26 cellular contexts compared by ENCODE assay signal in the genomic region with DNA sequence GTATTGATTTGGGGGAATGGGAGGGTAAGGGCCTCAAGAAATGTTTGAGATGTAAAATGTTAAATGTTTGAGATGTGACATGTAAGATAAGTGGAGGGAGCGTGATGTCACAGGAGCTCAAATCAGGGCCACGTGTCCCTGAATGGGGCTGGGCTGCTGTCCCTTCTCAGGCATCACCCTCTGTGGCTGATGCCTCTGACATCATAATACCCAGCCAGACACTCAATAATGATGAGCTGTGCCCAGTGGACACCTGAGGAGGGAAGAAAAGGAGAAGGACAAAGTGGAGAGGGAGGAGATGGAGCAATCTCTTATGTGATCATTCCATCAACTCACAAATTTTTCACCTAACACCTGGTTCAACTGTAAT.
A peak's percentile ranks its signal among the peaks of the same experiment; 100 is the strongest.
DNase-seq lines count a peak whose midpoint lies in the region; ATAC-seq and TF ChIP-seq lines count a peak whose summit lies in the region.
"Had no signal": no experiment of that assay in that cellular context is flagged by ENCODE, and none has a peak within 500 bp of the region (broad histone marks: within the 10 kb centered on the region; RNA-seq: fewer than 3 reads in every experiment).

No MANE protein-coding gene starts in this region.

- H3K9me3 Mint-ChIP-seq in HFFc6, result no peaks in the 10 kb centered on the region
- H3K9me3 Mint-ChIP-seq: activated T-helper 17 cell treated with anti-CD3 and anti-CD28 coated beads, Interleukin-2, amount 50 U/mL, for 72 hours had no signal

- peak overlapping the region; percentile 84 for H3K27ac Mint-ChIP-seq in HFFc6
- H3K27ac Mint-ChIP-seq: activated naive CD8-positive, alpha-beta T cell treated with anti-CD3 and anti-CD28 coated beads, Interleukin-2, amount 10 ng/mL, durations not matched to agents 7 days and 5 days; activated T-helper 17 cell treated with anti-CD3 and anti-CD28 coated beads, Interleukin-2, amount 50 U/mL, for 72 hours had no signal

- peaks cover 10% of the 10 kb centered on the region for H3K27me3 Mint-ChIP-seq in HFFc6 (ENCODE audit: insufficient read depth)

- no peak for TF ChIP-seq POLR2A in suprapubic skin (IDR thresholded peaks at IDR 0.05)

- H3K36me3 Mint-ChIP-seq in HFFc6 (ENCODE audit: low read depth), result peaks cover 11% of the 10 kb centered on the region
- H3K36me3 Mint-ChIP-seq: activated naive CD8-positive, alpha-beta T cell treated with anti-CD3 and anti-CD28 coated beads, Interleukin-2, amount 10 ng/mL, durations not matched to agents 7 days and 5 days had no signal

- H3K9me3 ChIP-seq in lung (ENCODE audit: control insufficient read depth in 2 of 2, insufficient read depth in 1 of 2, low read length in 1 of 2), result no peaks in the 10 kb centered on the region
- no peaks in the 10 kb centered on the region for H3K9me3 ChIP-seq in suprapubic skin
- H3K9me3 ChIP-seq: mucosa of descending colon, neutrophil, right lobe of liver had no signal

- TF ChIP-seq CTCF in HFFc6 (IDR thresholded peaks at IDR 0.05), result no peak
- no peak for TF ChIP-seq CTCF in coronary artery (IDR thresholded peaks at IDR 0.05)
- no peak for TF ChIP-seq CTCF in lung (IDR thresholded peaks at IDR 0.05; ENCODE audit: control extremely low read depth, extremely low read depth)
- no peak for TF ChIP-seq CTCF in suprapubic skin (IDR thresholded peaks at IDR 0.05)

- no peak overlapping the region for H3K4me3 Mint-ChIP-seq in HFFc6
- H3K4me3 Mint-ChIP-seq: activated naive CD8-positive, alpha-beta T cell treated with anti-CD3 and anti-CD28 coated beads, Interleukin-2, amount 10 ng/mL, durations not matched to agents 7 days and 5 days; activated T-helper 17 cell treated with anti-CD3 and anti-CD28 coated beads, Interleukin-2, amount 50 U/mL, for 72 hours had no signal

- 77 to 95% methylated on average over 2 of the region's 2 CpGs for WGBS in lung, 2 donors
- 87% methylated on average over 2 of the region's 2 CpGs for WGBS in suprapubic skin

- ATAC-seq in lung (ENCODE audit: insufficient read depth, low FRiP score), result no peak
- no peak for ATAC-seq in HG02870 (IDR thresholded peaks at IDR 0.05; ENCODE audit: unreplicated experiment)
- ATAC-seq in HG02571 (IDR thresholded peaks at IDR 0.05; ENCODE audit: unreplicated experiment), result no peak
- ATAC-seq: left lobe of liver, mucosa of descending colon, Panc1, right lobe of liver, SK-N-SH treated with all-trans-retinoic acid at 6 μM for 48 hours had no signal

- H3K27me3 ChIP-seq in lung (ENCODE audit: control insufficient read depth, insufficient read depth), result no peaks in the 10 kb centered on the region
- H3K27me3 ChIP-seq in suprapubic skin, result no peaks in the 10 kb centered on the region
- H3K27me3 ChIP-seq: neutrophil, right lobe of liver had no signal

- H3K4me1 ChIP-seq in lung (ENCODE audit: control insufficient read depth in 2 of 2, insufficient read depth in 2 of 2, low read length in 2 of 2) (peaks cover 9 to 40% of the 10 kb centered on the region in 2 donors), suprapubic skin (peaks cover 39% of the 10 kb centered on the region)
- H3K4me1 ChIP-seq: right lobe of liver had no signal

- no peak for DNase-seq in HFFc6
- no peak for DNase-seq in coronary artery (ENCODE audit: low spot score)
- no peak for DNase-seq in lung (ENCODE audit: low spot score)
- DNase-seq in suprapubic skin (ENCODE audit: low spot score in 2 of 2), result no peak
- DNase-seq in activated CD4-positive, alpha-beta T cell treated with anti-CD3 and anti-CD28 coated beads, Interleukin-2, amount 50 U/mL, for 4 hours, result no peak
- DNase-seq in CD1c-positive myeloid dendritic cell (ENCODE audit: extremely low spot score), result no peak
- DNase-seq: activated CD4-positive, alpha-beta T cell treated with anti-CD3 and anti-CD28 coated beads for 1 hour; activated naive CD8-positive, alpha-beta T cell treated with anti-CD3 and anti-CD28 coated beads, Interleukin-2, amount 10 ng/mL, durations not matched to agents 7 days and 5 days; DMS153; erythroblast; GF-D8; HCEC 1CT; mucosa of descending colon; MV-4-11; NCI-H187; NCI-H345; right lobe of liver; stimulated activated naive CD4-positive, alpha-beta T cell treated with Interleukin-2 at 50 U/mL for 16 hours had no signal

- peaks cover 79% of the 10 kb centered on the region for H3K4me1 Mint-ChIP-seq in HFFc6 (ENCODE audit: low read depth)

- H3K36me3 ChIP-seq in lung (ENCODE audit: control insufficient read depth in 2 of 2, insufficient read depth in 2 of 2, low read length in 2 of 2) (no peaks in the 10 kb centered on the region), suprapubic skin (no peaks in the 10 kb centered on the region)
- H3K36me3 ChIP-seq: neutrophil, right lobe of liver had no signal

- no peak for TF ChIP-seq EP300 in suprapubic skin (IDR thresholded peaks at IDR 0.05)

- H3K4me3 ChIP-seq in coronary artery (no peak overlapping the region), lung (no peak overlapping the region), suprapubic skin (no peak overlapping the region)
- H3K4me3 ChIP-seq: mucosa of descending colon, right lobe of liver had no signal

- peak overlapping the region; percentile 93 to 94 for H3K27ac ChIP-seq in coronary artery
- H3K27ac ChIP-seq in lung (ENCODE audit: low read depth in 1 of 2, low read length in 1 of 2), result peak overlapping the region; percentile 43 to 89
- peak overlapping the region; percentile 89 for H3K27ac ChIP-seq in suprapubic skin
- H3K27ac ChIP-seq: C4-2B, neutrophil had no signal
